Comparison of ENCODE assay signal across 22 cellular contexts in genomic region chr17:57679906-57680695, GRCh38.
A peak's percentile ranks its signal among the peaks of the same experiment; 100 is the strongest.
DNase-seq lines count a peak whose midpoint lies in the region; ATAC-seq, FAIRE-seq and TF ChIP-seq lines count a peak whose summit lies in the region.
"Had no signal": no experiment of that assay in that cellular context is flagged by ENCODE, and none has a peak within 500 bp of the region (broad histone marks: within the 10 kb centered on the region; RNA-seq: fewer than 3 reads in every experiment).

No MANE protein-coding gene starts in this region.

- RAD21 ChIA-PET in GM12878 (lab: Charles Lee; ENCODE audit: unreplicated experiment), result interaction anchor here (0.6 kb wide), 1 partner anchor 428 kb away, joined by 3 read pairs; no protein-coding TSS in a partner anchor

- DNase-seq in cardiac septum (ENCODE audit: low spot score) (peak; percentile 26), left ventricle myocardium superior (no peak), GM12878 (ENCODE audit: low read depth, low spot score) (no peak), head of caudate nucleus (peak in 27 of 42 donors; percentile 32 to 80 (median 52)), vagina (ENCODE audit: extremely low spot score in 2 of 2) (peak; percentile 18 to 77), Karpas-422 (no peak), WERI-Rb-1 (no peak)
- DNase-seq in stimulated activated naive CD8-positive, alpha-beta T cell treated with anti-CD3 and anti-CD28 coated beads, Interleukin-15, Interleukin-2, amounts not matched to agents 100 U/mL and 50 U/mL, for 24 hours, result no peak
- DNase-seq: DMS53; GDM1; Kasumi-1; MG63; NCI-H1092; NCI-H1436 treated with DMSO at 0.1 percent for 48 hours; NCI-H1930; NCI-H226; NCI-H510A treated with DMSO at 0.1 percent for 48 hours; NCI-H774; NK-92 treated with Interleukin-12 subunit alpha and Interleukin-12 subunit beta, amount 100 ng/mL, for 24 hours; Peyer's patch had no signal

- intact Hi-C loops in cardiac septum (cut with DNase I) (loop anchor here (10.0 kb wide), 2 partner anchors 235 to 555 kb away; no protein-coding TSS in a partner anchor), left ventricle myocardium superior (cut with micrococcal nuclease) (loop anchor here (10.0 kb wide), 1 partner anchor 545 kb away; no protein-coding TSS in a partner anchor), GM12878 (cut with micrococcal nuclease; ENCODE audit: unreplicated experiment) (loop anchor here (10.0 kb wide), 2 partner anchors 225 to 545 kb away; no protein-coding TSS in a partner anchor), head of caudate nucleus (cut with DNase I) (no loop called here), vagina (cut with DNase I) (loop anchor here (10.0 kb wide), 3 partner anchors 145 to 545 kb away; no protein-coding TSS in a partner anchor)

- no peak overlapping the region for H3K4me2 ChIP-seq in GM12878 (ENCODE audit: control insufficient read depth, insufficient read depth)
- H3K4me2 ChIP-seq in Karpas-422 (ENCODE audit: low read depth, low read length, poor library complexity, severe bottlenecking), result no peak overlapping the region

- no peak for FAIRE-seq in GM12878 (lab: Jason Lieb, UNC)
- FAIRE-seq: D721Med had no signal

- in situ Hi-C loops in GM12878 (cut with MboI), result no loop called here

- H3K36me3 ChIP-seq in GM12878 (ENCODE audit: control insufficient read depth in 2 of 2, insufficient read depth in 2 of 2, low read length in 1 of 2) (peaks cover 2 to 4% of the 10 kb centered on the region in 2 experiments), vagina (no peaks in the 10 kb centered on the region), Karpas-422 (ENCODE audit: insufficient read depth, low read length) (peaks cover 33% of the 10 kb centered on the region), WERI-Rb-1 (peaks cover 22% of the 10 kb centered on the region)
- H3K36me3 ChIP-seq: MG63, Peyer's patch had no signal

- no peaks in the 10 kb centered on the region for H3K9me2 ChIP-seq in Karpas-422 (replicated peaks; ENCODE audit: insufficient read depth, low read length)

- TSS peak; percentile 34 for BruUV-seq in GM12878 (replicated peaks; lab: Mats Ljungman, UMichigan)

- peaks cover 4% of the 10 kb centered on the region; the same call in 1 of the 2 replicates for H3K4me1 ChIP-seq in GM12878 (ENCODE audit: control insufficient read depth, insufficient read depth, low read length)
- no peaks in the 10 kb centered on the region for H3K4me1 ChIP-seq in vagina
- peaks cover 2% of the 10 kb centered on the region; the same call in 1 of the 2 replicates for H3K4me1 ChIP-seq in Karpas-422 (ENCODE audit: low read length)
- H3K4me1 ChIP-seq: Peyer's patch had no signal

- TF ChIP-seq CTCF in GM12878 (IDR thresholded peaks at IDR 0.05 in 2 of 3, conservative IDR thresholded peaks at IDR 0.05 in 1 of 3; ENCODE audit: control insufficient read depth in 2 of 3, extremely low read depth in 1 of 3, insufficient read depth in 1 of 3, low read depth in 3 of 3, low read length in 3 of 3), result no peak
- TF ChIP-seq CTCF in vagina (IDR thresholded peaks at IDR 0.05), result no peak
- no peak for TF ChIP-seq CTCF in WERI-Rb-1 (IDR thresholded peaks at IDR 0.05; ENCODE audit: low read depth, low read length)

- TF ChIP-seq POLR2A in GM12878 (IDR thresholded peaks at IDR 0.05; ENCODE audit: low read depth, low read length) (no peak), vagina (IDR thresholded peaks at IDR 0.05) (no peak)

- no peak overlapping the region for H3K27ac ChIP-seq in GM12878 (ENCODE audit: control insufficient read depth, insufficient read depth)
- H3K27ac ChIP-seq in vagina, result no peak overlapping the region
- no peak overlapping the region for H3K27ac ChIP-seq in Karpas-422 (ENCODE audit: low read length)
- H3K27ac ChIP-seq in WERI-Rb-1, result no peak overlapping the region
- H3K27ac ChIP-seq: C4-2B, Peyer's patch had no signal

- H3K79me2 ChIP-seq in GM12878 (ENCODE audit: control insufficient read depth, insufficient read depth, low read length) (no peaks in the 10 kb centered on the region), Karpas-422 (ENCODE audit: low read length) (no peaks in the 10 kb centered on the region; the same call in 1 of the 2 replicates)

- no peaks in the 10 kb centered on the region for H4K20me1 ChIP-seq in GM12878 (ENCODE audit: control insufficient read depth, insufficient read depth)
- H4K20me1 ChIP-seq in Karpas-422 (ENCODE audit: insufficient read depth, low read depth, low read length), result no peaks in the 10 kb centered on the region

- no peak for TF ChIP-seq EP300 in GM12878 (IDR thresholded peaks at IDR 0.05; ENCODE audit: borderline replicate concordance in 1 of 2, control insufficient read depth in 1 of 2, low read depth in 2 of 2, low read length in 2 of 2)

- H3K4me3 ChIP-seq in GM12878 (no peak overlapping the region), vagina (no peak overlapping the region), Karpas-422 (ENCODE audit: low read length) (no peak overlapping the region), WERI-Rb-1 (ENCODE audit: low read depth, low read length) (no peak overlapping the region)
- H3K4me3 ChIP-seq: MG63, Peyer's patch had no signal

- SMC1A ChIA-PET in GM12878 (lab: Charles Lee; ENCODE audit: uncharacterized antibody, unreplicated experiment), result interaction anchor here (0.9 to 2.4 kb wide), 2 partner anchors 8 to 438 kb away, joined by 3 to 9 read pairs; no protein-coding TSS in a partner anchor

- TF ChIP-seq RAD21 in GM12878 (IDR thresholded peaks at IDR 0.05; ENCODE audit: insufficient read depth, low read depth, low read length), result no peak

- H3K9me3 ChIP-seq in GM12878 (replicated peaks; ENCODE audit: control insufficient read depth, insufficient read depth, low read length) (no peaks in the 10 kb centered on the region), vagina (no peaks in the 10 kb centered on the region), Karpas-422 (ENCODE audit: low read length) (no peaks in the 10 kb centered on the region), WERI-Rb-1 (ENCODE audit: severe bottlenecking) (no peaks in the 10 kb centered on the region)
- H3K9me3 ChIP-seq: MG63, Peyer's patch had no signal

- H3K9ac ChIP-seq in GM12878 (ENCODE audit: control insufficient read depth, insufficient read depth, low read length) (no peak overlapping the region), Karpas-422 (ENCODE audit: low read length) (no peak overlapping the region)

- H2AFZ ChIP-seq in GM12878 (ENCODE audit: control insufficient read depth, low read depth, low read length) (no peak overlapping the region), Karpas-422 (ENCODE audit: low read length) (no peak overlapping the region)

- H3K27me3 ChIP-seq in GM12878 (replicated peaks in 1 of 2; ENCODE audit: control insufficient read depth in 2 of 2, insufficient read depth in 2 of 2, low read length in 1 of 2) (no peaks in the 10 kb centered on the region), vagina (no peaks in the 10 kb centered on the region), Karpas-422 (ENCODE audit: low read length) (no peaks in the 10 kb centered on the region), WERI-Rb-1 (ENCODE audit: insufficient read depth, low read depth, severe bottlenecking) (no peaks in the 10 kb centered on the region)
- H3K27me3 ChIP-seq: MG63, Peyer's patch had no signal

- POLR2A ChIA-PET in GM12878 (lab: Charles Lee), result no interaction called here

- 92% methylated on average over 10 of the region's 10 CpGs for WGBS in GM12878 (ENCODE audit: insufficient coverage, insufficient replicate concordance, low lambda C conversion rate, missing lambda C conversion rate)

- CTCF ChIA-PET in GM12878 (lab: Yijun Ruan, JAX), result interaction anchor here (0.7 to 2.1 kb wide), 8 partner anchors 9 to 437 kb away, joined by 3 to 14 read pairs (median 3); no protein-coding TSS in a partner anchor

- ATAC-seq in left ventricle myocardium superior (no peak), GM12878 (no peak)
- ATAC-seq in stimulated activated naive CD8-positive, alpha-beta T cell treated with anti-CD3 and anti-CD28 coated beads, Interleukin-15, Interleukin-2, amounts not matched to agents 100 U/mL and 50 U/mL, for 24 hours, result no peak

TF ChIP-seq in GM12878, 131 proteins besides CTCF, POLR2A, EP300 and RAD21 (continues in another document):
- TF ChIP-seq HDAC2 (IDR thresholded peaks at IDR 0.05) (no peak), BMI1 (IDR thresholded peaks at IDR 0.05; ENCODE audit: borderline replicate concordance) (no peak), KDM1A (IDR thresholded peaks at IDR 0.05; ENCODE audit: borderline replicate concordance) (no peak), RUNX3 (IDR thresholded peaks at IDR 0.05; ENCODE audit: low read length) (no peak), CEBPB (IDR thresholded peaks at IDR 0.05; ENCODE audit: borderline replicate concordance in 1 of 2, low read depth in 2 of 2, low read length in 2 of 2) (no peak), NR2C1 (IDR thresholded peaks at IDR 0.05) (no peak), FOS (IDR thresholded peaks at IDR 0.05; ENCODE audit: borderline replicate concordance, extremely low read depth, insufficient read length) (no peak), MTA3 (IDR thresholded peaks at IDR 0.05; ENCODE audit: borderline replicate concordance, low read length) (no peak), USF1 (IDR thresholded peaks at IDR 0.05; ENCODE audit: borderline replicate concordance, extremely low read length, insufficient read depth, low read depth, low read length) (no peak), RELB (IDR thresholded peaks at IDR 0.05; ENCODE audit: low read depth) (no peak), NFYA (IDR thresholded peaks at IDR 0.05; ENCODE audit: borderline replicate concordance, low read depth, low read length) (no peak), BACH1 (IDR thresholded peaks at IDR 0.05; ENCODE audit: borderline replicate concordance) (no peak), MXI1 (IDR thresholded peaks at IDR 0.05; ENCODE audit: low read depth, low read length) (no peak)

Comparison
In these comparisons a context has a peak if more than half of its experiments do, and no peak if none do; other contexts are left out.
1. DNase-seq: peak in cardiac septum (single experiment), head of caudate nucleus (27 of 42) and vagina (2 of 2); none in left ventricle myocardium superior (single experiment), GM12878 (single experiment), Karpas-422 (single experiment), stimulated activated naive CD8-positive, alpha-beta T cell treated with anti-CD3 and anti-CD28 coated beads, Interleukin-15, Interleukin-2, amounts not matched to agents 100 U/mL and 50 U/mL, for 24 hours (single experiment) and WERI-Rb-1 (single experiment).